In the genomic region with DNA sequence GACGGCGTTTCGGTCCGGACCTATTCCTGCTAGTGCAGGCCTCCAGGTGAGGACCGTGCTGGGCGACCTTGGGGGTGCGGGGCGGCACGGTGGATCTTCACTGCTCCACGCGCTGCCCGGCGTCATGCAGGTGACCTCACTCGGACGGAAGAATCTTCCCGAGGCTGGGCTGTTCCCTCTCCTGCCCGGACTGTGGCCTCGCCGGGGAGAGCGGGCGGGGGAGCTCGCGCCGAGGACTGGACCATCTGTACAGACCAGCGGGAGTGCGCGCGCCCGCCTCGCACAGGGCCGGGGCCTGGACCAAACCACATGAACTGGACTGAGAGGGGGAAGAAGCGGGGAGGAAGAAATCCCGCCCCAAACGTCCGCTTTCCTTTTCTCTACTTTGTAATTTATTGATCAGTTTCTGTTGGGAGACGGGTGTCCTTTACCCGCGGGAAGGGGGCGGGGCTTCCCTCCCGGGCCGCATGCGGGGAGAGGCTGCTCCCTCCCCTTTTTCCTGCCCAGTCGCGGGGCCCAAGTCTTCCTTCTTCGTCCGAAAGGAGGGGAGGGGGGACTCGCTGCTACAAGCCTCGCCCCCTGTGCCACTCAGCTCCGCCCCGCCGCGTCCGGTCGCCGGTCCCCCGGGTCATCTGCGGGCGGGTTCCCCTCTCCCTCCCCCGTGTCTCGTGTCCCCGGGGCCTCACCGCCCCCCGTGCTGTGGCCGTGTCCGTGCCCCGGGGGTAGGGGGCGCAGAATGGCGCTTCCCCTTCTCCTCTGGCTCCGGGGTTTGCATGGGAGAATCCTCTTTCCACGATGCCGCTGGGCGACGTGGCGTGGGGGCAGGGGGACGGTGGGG, we compare ENCODE assay signal across 8 cellular contexts. TPM values are rescaled to one million over a fixed set of nuclear protein-coding genes. Genes with fewer than 3 reads are reported as not detected.
DNase-seq lines count a peak whose midpoint lies in the region; ATAC-seq and TF ChIP-seq lines count a peak whose summit lies in the region.

No MANE protein-coding gene starts in this region.

- DNase-seq in DMS153 (lab: John Stamatoyannopoulos, UW) (peak; percentile 73), KBM-7 (peak; percentile 91), OCI-M1 (lab: John Stamatoyannopoulos, UW) (peak; percentile 98), foreskin fibroblast (peak; percentile 74 to 88)
- peak; percentile 63 for DNase-seq in activated naive CD4-positive, alpha-beta T cell treated with anti-CD3 and anti-CD28 coated beads for 36 hours
- peak in 4 of 9 donors; percentile 25 to 64 (median 33) for DNase-seq in naive thymus-derived CD4-positive, alpha-beta T cell

- in situ Hi-C loops in KBM-7 (cut with MboI; ENCODE audit: low pct_unique_long_range_greater_than_20kb, low sequenced_read_pairs): no loop called here

- H3K27ac ChIP-seq in naive thymus-derived CD4-positive, alpha-beta T cell (ENCODE audit: low read depth, low read length): no peak overlapping the region
- no peak overlapping the region for H3K27ac ChIP-seq in urinary bladder (ENCODE audit: low read depth)

- H3K4me1 ChIP-seq in naive thymus-derived CD4-positive, alpha-beta T cell (ENCODE audit: control insufficient read depth in 2 of 2, insufficient read depth in 2 of 2, low read length in 2 of 2): peaks cover 8 to 35% of the 10 kb centered on the region in 2 donors
- H3K4me1 ChIP-seq in urinary bladder (ENCODE audit: insufficient read depth): no peaks in the 10 kb centered on the region

- H3K9me3 Mint-ChIP-seq in activated naive CD4-positive, alpha-beta T cell treated with anti-CD3 and anti-CD28 coated beads for 36 hours: no peaks in the 10 kb centered on the region
- H3K9me3 Mint-ChIP-seq in naive thymus-derived CD4-positive, alpha-beta T cell: peaks cover 0 to 14% (median 5%) of the 10 kb centered on the region in 11 donors

- peaks cover 82% of the 10 kb centered on the region for H3K27me3 Mint-ChIP-seq in activated naive CD4-positive, alpha-beta T cell treated with anti-CD3 and anti-CD28 coated beads for 36 hours (ENCODE audit: low read depth)
- peaks cover 65 to 80% (median 67%) of the 10 kb centered on the region in 5 donors for H3K27me3 Mint-ChIP-seq in naive thymus-derived CD4-positive, alpha-beta T cell

- TF ChIP-seq CTCF in foreskin fibroblast (IDR thresholded peaks at IDR 0.05; ENCODE audit: low read depth, low read length): no peak

- H3K27me3 ChIP-seq in naive thymus-derived CD4-positive, alpha-beta T cell (ENCODE audit: control insufficient read depth in 2 of 2, insufficient read depth in 2 of 2, low read length in 2 of 2): peaks cover 8 to 29% of the 10 kb centered on the region in 2 donors

- CTCF ChIA-PET in activated naive CD4-positive, alpha-beta T cell treated with anti-CD3 and anti-CD28 coated beads for 36 hours (lab: Charles Lee): interaction anchor here (0.9 to 3.2 kb wide), 4 partner anchors 36 to 661 kb away, joined by 4 to 9 read pairs (median 4); a partner anchor contains a TSS
- CTCF ChIA-PET in naive thymus-derived CD4-positive, alpha-beta T cell (lab: Charles Lee): interaction anchor here (0.6 to 4.6 kb wide), 4 partner anchors 32 to 568 kb away, joined by 3 to 28 read pairs (median 6); no protein-coding TSS in a partner anchor

- H3K4me3 ChIP-seq in foreskin fibroblast (ENCODE audit: low read depth in 1 of 2, low read length in 2 of 2) (peak overlapping the region; percentile 86 to 95), urinary bladder (ENCODE audit: low read depth, low read length) (peak overlapping the region; percentile 53)
- H3K4me3 ChIP-seq in naive thymus-derived CD4-positive, alpha-beta T cell (ENCODE audit: low read length): peak overlapping the region; percentile 52

- POLR2A ChIA-PET in naive thymus-derived CD4-positive, alpha-beta T cell (lab: Charles Lee): no interaction called here

- whole genome bisulfite sequencing in urinary bladder: under 1% methylated on average over 75 of the region's 75 CpGs

- no peaks in the 10 kb centered on the region for H3K36me3 Mint-ChIP-seq in activated naive CD4-positive, alpha-beta T cell treated with anti-CD3 and anti-CD28 coated beads for 36 hours (ENCODE audit: low read depth)
- peaks cover 0 to 9% (median 0%) of the 10 kb centered on the region in 5 donors for H3K36me3 Mint-ChIP-seq in naive thymus-derived CD4-positive, alpha-beta T cell

- H3K9me3 ChIP-seq in naive thymus-derived CD4-positive, alpha-beta T cell (ENCODE audit: control insufficient read depth in 2 of 3, low read length in 3 of 3): no peaks in the 10 kb centered on the region

- intact Hi-C loops in activated naive CD4-positive, alpha-beta T cell treated with anti-CD3 and anti-CD28 coated beads for 36 hours (cut with micrococcal nuclease): loop anchor here (2.0 kb wide), 1 partner anchor 32 kb away; a partner anchor contains a TSS
- intact Hi-C loops in naive thymus-derived CD4-positive, alpha-beta T cell (cut with micrococcal nuclease): loop anchor here (1.0 to 5.0 kb wide), 2 partner anchors 22 to 33 kb away; a partner anchor contains a TSS

- no peak overlapping the region for H3K27ac Mint-ChIP-seq in activated naive CD4-positive, alpha-beta T cell treated with anti-CD3 and anti-CD28 coated beads for 36 hours
- H3K27ac Mint-ChIP-seq in naive thymus-derived CD4-positive, alpha-beta T cell: peak overlapping the region in 1 of 9 donors; percentile 33

- no peaks in the 10 kb centered on the region for H3K36me3 ChIP-seq in naive thymus-derived CD4-positive, alpha-beta T cell (ENCODE audit: control insufficient read depth in 2 of 3, insufficient read depth in 3 of 3, low read length in 3 of 3)
- no peaks in the 10 kb centered on the region for H3K36me3 ChIP-seq in urinary bladder (ENCODE audit: insufficient read depth)

- peaks cover 24% of the 10 kb centered on the region for H3K4me1 Mint-ChIP-seq in activated naive CD4-positive, alpha-beta T cell treated with anti-CD3 and anti-CD28 coated beads for 36 hours (ENCODE audit: low read depth)
- H3K4me1 Mint-ChIP-seq in naive thymus-derived CD4-positive, alpha-beta T cell: peaks cover 16 to 43% (median 35%) of the 10 kb centered on the region in 7 donors

- peak overlapping the region; percentile 71 for H3K4me3 Mint-ChIP-seq in activated naive CD4-positive, alpha-beta T cell treated with anti-CD3 and anti-CD28 coated beads for 36 hours
- peak overlapping the region; percentile 62 to 88 (median 78) for H3K4me3 Mint-ChIP-seq in naive thymus-derived CD4-positive, alpha-beta T cell

- ATAC-seq in naive thymus-derived CD4-positive, alpha-beta T cell: peak; percentile 37
- ATAC-seq in GM21529 (IDR thresholded peaks at IDR 0.05; ENCODE audit: unreplicated experiment): no peak

RNA-seq across cellular contexts. Expression of a gene that starts 4.9 kb away (rescaled TPM):
- total RNA-seq in activated naive CD4-positive, alpha-beta T cell treated with anti-CD3 and anti-CD28 coated beads for 36 hours: not detected
- not detected for total RNA-seq in naive thymus-derived CD4-positive, alpha-beta T cell
- not detected for polyA plus RNA-seq in naive thymus-derived CD4-positive, alpha-beta T cell
- 5.2 TPM for total RNA-seq in urinary bladder
- polyA plus RNA-seq in urinary bladder: 3.8 TPM

RNA-seq across cellular contexts. Expression of a gene that starts 7.3 kb away (rescaled TPM):
- total RNA-seq in activated naive CD4-positive, alpha-beta T cell treated with anti-CD3 and anti-CD28 coated beads for 36 hours: under 1 TPM; 0.22 to 0.62 TPM
- 1 to 10 TPM in 1 of 5 experiments, under 1 TPM in 3, not detected in 1; 0.72 to 3.2 (median 0.85) TPM for total RNA-seq in naive thymus-derived CD4-positive, alpha-beta T cell
- under 1 TPM in 1 of 2 donors, not detected in 1; 0.13 TPM for polyA plus RNA-seq in naive thymus-derived CD4-positive, alpha-beta T cell
- 18.0 TPM for total RNA-seq in urinary bladder
- polyA plus RNA-seq in urinary bladder: 18.8 TPM

RNA-seq across cellular contexts. Expression of a gene that starts 31.0 kb away (rescaled TPM):
- 1 to 10 TPM; 4.6 to 4.9 TPM for total RNA-seq in activated naive CD4-positive, alpha-beta T cell treated with anti-CD3 and anti-CD28 coated beads for 36 hours
- 1 to 10 TPM; 2.2 to 4.9 (median 3.3) TPM for total RNA-seq in naive thymus-derived CD4-positive, alpha-beta T cell
- polyA plus RNA-seq in naive thymus-derived CD4-positive, alpha-beta T cell: under 1 TPM; 0.15 to 0.54 TPM
- 5.2 TPM for total RNA-seq in urinary bladder
- polyA plus RNA-seq in urinary bladder: 12.2 TPM

RNA-seq across cellular contexts. Expression of a gene that starts 31.4 kb away (rescaled TPM):
- 1 to 10 TPM; 1.5 to 1.9 TPM for total RNA-seq in activated naive CD4-positive, alpha-beta T cell treated with anti-CD3 and anti-CD28 coated beads for 36 hours
- total RNA-seq in naive thymus-derived CD4-positive, alpha-beta T cell: 1 to 10 TPM; 1.3 to 2.8 (median 2.2) TPM
- polyA plus RNA-seq in naive thymus-derived CD4-positive, alpha-beta T cell: 1 to 10 TPM; 4.3 to 4.8 TPM
- total RNA-seq in urinary bladder: not detected
- 1.6 TPM for polyA plus RNA-seq in urinary bladder

RNA-seq across cellular contexts. Expression of a gene that starts 36.2 kb away (rescaled TPM):
- 1 to 10 TPM; 3.4 to 3.8 TPM for total RNA-seq in activated naive CD4-positive, alpha-beta T cell treated with anti-CD3 and anti-CD28 coated beads for 36 hours
- 10 to 100 TPM in 4 of 5 experiments, 1 to 10 TPM in 1; 3.7 to 21.7 (median 10.8) TPM for total RNA-seq in naive thymus-derived CD4-positive, alpha-beta T cell
- 1 to 10 TPM; 4.0 to 5.7 TPM for polyA plus RNA-seq in naive thymus-derived CD4-positive, alpha-beta T cell
- total RNA-seq in urinary bladder: 4.7 TPM
- polyA plus RNA-seq in urinary bladder: 18.5 TPM
